9 cellular contexts compared by ENCODE assay signal in the genomic region with DNA sequence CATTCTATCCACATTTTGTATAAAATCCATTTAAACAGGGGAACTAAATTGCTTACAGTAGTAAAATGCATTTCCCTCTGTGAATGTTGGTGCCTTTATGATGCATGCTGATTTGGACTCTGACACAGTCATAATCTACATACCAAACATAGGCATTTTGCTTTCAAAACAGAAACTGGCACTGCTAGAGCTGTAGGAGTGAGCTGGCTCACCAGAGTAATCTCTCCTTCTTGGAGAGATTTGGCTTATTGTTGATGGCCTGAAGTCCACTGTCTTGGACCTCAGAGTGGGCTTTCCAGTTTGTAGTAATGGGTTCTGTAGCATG.
DNase-seq lines count a peak whose midpoint lies in the region; ATAC-seq lines count a peak whose summit lies in the region.
"Had no signal": no experiment of that assay in that cellular context is flagged by ENCODE, and none has a peak within 500 bp of the region (broad histone marks: within the 10 kb centered on the region; RNA-seq: fewer than 3 reads in every experiment).

No MANE protein-coding gene starts in this region.

- no peaks in the 10 kb centered on the region for H3K4me1 Mint-ChIP-seq in activated CD4-positive, alpha-beta T cell treated with anti-CD3 and anti-CD28 coated beads for 36 hours

- H3K27ac Mint-ChIP-seq in activated CD4-positive, alpha-beta T cell treated with anti-CD3 and anti-CD28 coated beads for 36 hours = no peak overlapping the region

- H3K27me3 Mint-ChIP-seq in activated CD4-positive, alpha-beta T cell treated with anti-CD3 and anti-CD28 coated beads for 36 hours = no peaks in the 10 kb centered on the region

- intact Hi-C loops in Right ventricle myocardium superior (cut with DNase I) = no loop called here
- intact Hi-C loops in activated CD4-positive, alpha-beta T cell treated with anti-CD3 and anti-CD28 coated beads for 36 hours (cut with DNase I, micrococcal nuclease) = no loop called here

- H3K27ac ChIP-seq in epithelial cell of prostate = peak overlapping the region; percentile 61

- no peak overlapping the region for H3K4me3 Mint-ChIP-seq in activated CD4-positive, alpha-beta T cell treated with anti-CD3 and anti-CD28 coated beads for 36 hours

- H3K9me3 Mint-ChIP-seq in activated CD4-positive, alpha-beta T cell treated with anti-CD3 and anti-CD28 coated beads for 36 hours (ENCODE audit: low read depth) = no peaks in the 10 kb centered on the region

- CTCF ChIA-PET in activated CD4-positive, alpha-beta T cell treated with anti-CD3 and anti-CD28 coated beads for 36 hours (lab: Charles Lee) = no interaction called here

- ATAC-seq in GM19397 (IDR thresholded peaks at IDR 0.05; ENCODE audit: unreplicated experiment) (peak; percentile 63), HG03432 (IDR thresholded peaks at IDR 0.05; ENCODE audit: unreplicated experiment) (peak; percentile 72), Right ventricle myocardium superior (ENCODE audit: poor library complexity) (no peak)
- no peak for ATAC-seq in activated CD4-positive, alpha-beta T cell treated with anti-CD3 and anti-CD28 coated beads for 36 hours

- POLR2A ChIA-PET in activated CD4-positive, alpha-beta T cell treated with anti-CD3 and anti-CD28 coated beads for 36 hours (lab: Charles Lee) = no interaction called here

- no peaks in the 10 kb centered on the region for H3K36me3 Mint-ChIP-seq in activated CD4-positive, alpha-beta T cell treated with anti-CD3 and anti-CD28 coated beads for 36 hours (ENCODE audit: low read depth)

- DNase-seq in epithelial cell of prostate (ENCODE audit: low read depth, low spot score) = peak; percentile 64
- DNase-seq in stromal cell of bone marrow (ENCODE audit: low read depth) = peak; percentile 31
- DNase-seq in cerebellar cortex (ENCODE audit: low spot score) = no peak
- DNase-seq in Right ventricle myocardium superior = no peak
- no peak for DNase-seq in activated CD4-positive, alpha-beta T cell treated with anti-CD3 and anti-CD28 coated beads for 36 hours
- DNase-seq: hypothalamus, occipital lobe had no signal

Comparison
In these comparisons a context has a peak if more than half of its experiments do, and no peak if none do; other contexts are left out.
1. ATAC-seq: peak in GM19397 (single experiment) and HG03432 (single experiment); none in Right ventricle myocardium superior (single experiment) and activated CD4-positive, alpha-beta T cell treated with anti-CD3 and anti-CD28 coated beads for 36 hours (single experiment).
2. DNase-seq: peak in epithelial cell of prostate (single experiment) and stromal cell of bone marrow (single experiment); none in cerebellar cortex (single experiment), Right ventricle myocardium superior (single experiment) and activated CD4-positive, alpha-beta T cell treated with anti-CD3 and anti-CD28 coated beads for 36 hours (single experiment).